1 cellular context compared by ENCODE assay signal in the genomic region with DNA sequence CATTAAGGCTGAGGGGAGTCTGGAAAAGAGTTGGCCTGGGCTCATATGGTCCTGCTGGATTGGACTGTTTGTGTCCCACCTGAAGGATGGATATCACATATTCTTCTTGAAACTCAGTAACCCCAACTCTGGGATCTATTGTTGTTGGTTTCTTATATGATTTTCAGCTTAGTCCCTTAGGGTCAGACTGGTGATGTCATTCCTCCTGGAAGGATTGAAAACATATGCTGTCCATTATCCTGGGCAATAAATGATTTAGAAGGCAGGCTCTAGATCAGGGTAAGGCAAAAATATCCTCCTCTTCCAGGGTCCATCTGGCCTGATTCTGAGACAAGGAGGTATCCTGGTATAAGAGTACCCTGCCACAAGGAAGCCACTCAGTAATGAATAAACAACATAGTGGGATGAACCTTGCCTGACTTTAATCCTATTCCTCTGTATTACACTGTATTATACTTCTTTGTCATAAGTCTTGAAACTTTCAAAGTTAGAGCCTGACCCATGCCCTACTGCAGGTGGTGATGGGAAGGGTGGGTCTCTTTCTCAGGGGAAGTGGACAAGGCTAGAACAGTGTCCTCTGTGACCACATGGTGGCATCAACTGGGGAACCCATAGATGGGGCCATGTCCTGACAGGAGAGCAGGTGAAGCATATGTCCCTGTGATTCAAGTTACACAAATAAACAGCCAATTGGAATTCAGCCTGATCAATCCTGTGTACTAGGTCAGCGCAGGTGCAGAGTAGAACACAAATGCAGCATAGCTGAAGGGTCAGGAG.
TF ChIP-seq lines count a peak whose summit lies in the region.

No MANE protein-coding gene starts in this region.

TF ChIP-seq in GM23338, 12 proteins besides CTCF, POLR2A, EP300 and RAD21 (continued from another document):
- TF ChIP-seq, protein P1, sequence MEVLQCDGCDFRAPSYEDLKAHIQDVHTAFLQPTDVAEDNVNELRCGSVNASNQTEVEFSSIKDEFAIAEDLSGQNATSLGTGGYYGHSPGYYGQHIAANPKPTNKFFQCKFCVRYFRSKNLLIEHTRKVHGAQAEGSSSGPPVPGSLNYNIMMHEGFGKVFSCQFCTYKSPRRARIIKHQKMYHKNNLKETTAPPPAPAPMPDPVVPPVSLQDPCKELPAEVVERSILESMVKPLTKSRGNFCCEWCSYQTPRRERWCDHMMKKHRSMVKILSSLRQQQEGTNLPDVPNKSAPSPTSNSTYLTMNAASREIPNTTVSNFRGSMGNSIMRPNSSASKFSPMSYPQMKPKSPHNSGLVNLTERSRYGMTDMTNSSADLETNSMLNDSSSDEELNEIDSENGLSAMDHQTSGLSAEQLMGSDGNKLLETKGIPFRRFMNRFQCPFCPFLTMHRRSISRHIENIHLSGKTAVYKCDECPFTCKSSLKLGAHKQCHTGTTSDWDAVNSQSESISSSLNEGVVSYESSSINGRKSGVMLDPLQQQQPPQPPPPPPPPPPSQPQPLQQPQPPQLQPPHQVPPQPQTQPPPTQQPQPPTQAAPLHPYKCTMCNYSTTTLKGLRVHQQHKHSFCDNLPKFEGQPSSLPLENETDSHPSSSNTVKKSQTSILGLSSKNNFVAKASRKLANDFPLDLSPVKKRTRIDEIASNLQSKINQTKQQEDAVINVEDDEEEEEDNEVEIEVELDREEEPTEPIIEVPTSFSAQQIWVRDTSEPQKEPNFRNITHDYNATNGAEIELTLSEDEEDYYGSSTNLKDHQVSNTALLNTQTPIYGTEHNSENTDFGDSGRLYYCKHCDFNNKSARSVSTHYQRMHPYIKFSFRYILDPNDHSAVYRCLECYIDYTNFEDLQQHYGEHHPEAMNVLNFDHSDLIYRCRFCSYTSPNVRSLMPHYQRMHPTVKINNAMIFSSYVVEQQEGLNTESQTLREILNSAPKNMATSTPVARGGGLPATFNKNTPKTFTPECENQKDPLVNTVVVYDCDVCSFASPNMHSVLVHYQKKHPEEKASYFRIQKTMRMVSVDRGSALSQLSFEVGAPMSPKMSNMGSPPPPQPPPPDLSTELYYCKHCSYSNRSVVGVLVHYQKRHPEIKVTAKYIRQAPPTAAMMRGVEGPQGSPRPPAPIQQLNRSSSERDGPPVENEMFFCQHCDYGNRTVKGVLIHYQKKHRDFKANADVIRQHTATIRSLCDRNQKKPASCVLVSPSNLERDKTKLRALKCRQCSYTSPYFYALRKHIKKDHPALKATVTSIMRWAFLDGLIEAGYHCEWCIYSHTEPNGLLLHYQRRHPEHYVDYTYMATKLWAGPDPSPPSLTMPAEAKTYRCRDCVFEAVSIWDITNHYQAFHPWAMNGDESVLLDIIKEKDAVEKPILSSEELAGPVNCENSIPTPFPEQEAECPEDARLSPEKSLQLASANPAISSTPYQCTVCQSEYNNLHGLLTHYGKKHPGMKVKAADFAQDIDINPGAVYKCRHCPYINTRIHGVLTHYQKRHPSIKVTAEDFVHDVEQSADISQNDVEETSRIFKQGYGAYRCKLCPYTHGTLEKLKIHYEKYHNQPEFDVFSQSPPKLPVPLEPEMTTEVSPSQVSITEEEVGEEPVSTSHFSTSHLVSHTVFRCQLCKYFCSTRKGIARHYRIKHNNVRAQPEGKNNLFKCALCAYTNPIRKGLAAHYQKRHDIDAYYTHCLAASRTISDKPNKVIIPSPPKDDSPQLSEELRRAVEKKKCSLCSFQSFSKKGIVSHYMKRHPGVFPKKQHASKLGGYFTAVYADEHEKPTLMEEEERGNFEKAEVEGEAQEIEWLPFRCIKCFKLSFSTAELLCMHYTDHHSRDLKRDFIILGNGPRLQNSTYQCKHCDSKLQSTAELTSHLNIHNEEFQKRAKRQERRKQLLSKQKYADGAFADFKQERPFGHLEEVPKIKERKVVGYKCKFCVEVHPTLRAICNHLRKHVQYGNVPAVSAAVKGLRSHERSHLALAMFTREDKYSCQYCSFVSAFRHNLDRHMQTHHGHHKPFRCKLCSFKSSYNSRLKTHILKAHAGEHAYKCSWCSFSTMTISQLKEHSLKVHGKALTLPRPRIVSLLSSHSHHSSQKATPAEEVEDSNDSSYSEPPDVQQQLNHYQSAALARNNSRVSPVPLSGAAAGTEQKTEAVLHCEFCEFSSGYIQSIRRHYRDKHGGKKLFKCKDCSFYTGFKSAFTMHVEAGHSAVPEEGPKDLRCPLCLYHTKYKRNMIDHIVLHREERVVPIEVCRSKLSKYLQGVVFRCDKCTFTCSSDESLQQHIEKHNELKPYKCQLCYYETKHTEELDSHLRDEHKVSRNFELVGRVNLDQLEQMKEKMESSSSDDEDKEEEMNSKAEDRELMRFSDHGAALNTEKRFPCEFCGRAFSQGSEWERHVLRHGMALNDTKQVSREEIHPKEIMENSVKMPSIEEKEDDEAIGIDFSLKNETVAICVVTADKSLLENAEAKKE (CRISPR knock-in tag; IDR thresholded peaks at IDR 0.05) = no peak
- TF ChIP-seq EZH2phosphoT487 (IDR thresholded peaks at IDR 0.05; ENCODE audit: unreplicated experiment) = no peak
- TF ChIP-seq NANOG (IDR thresholded peaks at IDR 0.05; ENCODE audit: borderline replicate concordance) = no peak
- no peak for TF ChIP-seq ETS1 (IDR thresholded peaks at IDR 0.05)
- no peak for TF ChIP-seq EZH2 (IDR thresholded peaks at IDR 0.05; ENCODE audit: low read depth, unreplicated experiment)
- no peak for TF ChIP-seq ZNF331 (CRISPR knock-in tag; IDR thresholded peaks at IDR 0.05; ENCODE audit: low read depth)
- TF ChIP-seq POLR2AphosphoS5 (IDR thresholded peaks at IDR 0.05; ENCODE audit: low read depth) = no peak
